In the genomic region with DNA sequence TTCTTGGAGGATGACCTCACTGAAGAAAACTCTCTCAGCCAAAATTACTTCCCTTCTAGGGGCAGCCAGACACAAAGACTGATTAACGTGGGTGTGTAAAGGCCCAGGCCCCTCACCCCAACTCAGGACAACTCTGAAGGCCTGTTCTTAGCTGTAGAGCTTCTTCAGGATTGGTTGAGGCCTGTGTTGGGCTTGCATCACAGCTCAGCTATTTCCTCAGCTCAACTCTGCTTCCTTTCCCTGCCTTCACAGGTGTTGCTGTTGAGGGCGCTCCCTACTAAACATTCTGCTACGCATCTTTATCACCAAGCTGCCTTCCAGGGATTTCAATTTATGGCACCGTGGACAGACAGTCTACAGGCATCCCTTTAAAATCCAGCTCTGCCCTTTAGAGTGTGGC, we compare ENCODE assay signal across 30 cellular contexts. TPM values are rescaled to one million over a fixed set of nuclear protein-coding genes. Genes with fewer than 3 reads are reported as not detected.
A peak's percentile ranks its signal among the peaks of the same experiment; 100 is the strongest.
DNase-seq lines count a peak whose midpoint lies in the region; ATAC-seq and TF ChIP-seq lines count a peak whose summit lies in the region.
"Had no signal": no experiment of that assay in that cellular context is flagged by ENCODE, and none has a peak within 500 bp of the region (broad histone marks: within the 10 kb centered on the region; RNA-seq: fewer than 3 reads in every experiment).

No MANE protein-coding gene starts in this region.

- H3K27ac Mint-ChIP-seq in neural progenitor cell, result no peak overlapping the region
- no peak overlapping the region for H3K27ac Mint-ChIP-seq in mesothelial cell of epicardium
- H3K27ac Mint-ChIP-seq: memory B cell; natural killer cell; stimulated activated naive CD8-positive, alpha-beta T cell treated with anti-CD3 and anti-CD28 coated beads, Interleukin-15, amount 100 ng/mL, for 72 hours; T-helper 1 cell treated with Interleukin-12 subunit alpha and Interleukin-12 subunit beta and Interleukin-4 antibody, amounts not matched to agents 30 μg/mL and 1 μg/mL, for 36 hours had no signal

- H3K4me3 ChIP-seq in SK-N-MC, result no peak overlapping the region
- no peak overlapping the region for H3K4me3 ChIP-seq in neural progenitor cell
- H3K4me3 ChIP-seq: cardiac muscle cell, ovary, right atrium auricular region, SJSA1, thyroid gland had no signal

- H3K36me3 Mint-ChIP-seq in neural progenitor cell (peaks cover 3% of the 10 kb centered on the region), mesothelial cell of epicardium (peaks cover 4% of the 10 kb centered on the region)

- H3K36me3 ChIP-seq in SK-N-MC (ENCODE audit: insufficient read depth, low read length) (peaks cover 5% of the 10 kb centered on the region; the same call in 1 of the 2 replicates), neural progenitor cell (no peaks in the 10 kb centered on the region)
- H3K36me3 ChIP-seq: cardiac muscle cell, ovary, right atrium auricular region, SJSA1, thyroid gland had no signal

- H3K79me2 ChIP-seq in neural progenitor cell (ENCODE audit: low read depth), result no peaks in the 10 kb centered on the region

- H3K4me1 ChIP-seq in foreskin keratinocyte (peaks cover 11% of the 10 kb centered on the region), neural progenitor cell (no peaks in the 10 kb centered on the region)

- H3K27ac ChIP-seq in SK-N-MC (0 out of 2 replicates have a peak overlapping the region, but pooled peaks have one; percentile 10), foreskin keratinocyte (no peak overlapping the region), neural progenitor cell (no peak overlapping the region)
- H3K27ac ChIP-seq: cardiac muscle cell, ovary, right atrium auricular region, SJSA1, thyroid gland had no signal

- no peaks in the 10 kb centered on the region for H4K20me1 ChIP-seq in neural progenitor cell (ENCODE audit: low read depth)

- no peak overlapping the region for H3K9ac ChIP-seq in SK-N-MC (ENCODE audit: insufficient read length)
- no peak overlapping the region for H3K9ac ChIP-seq in neural progenitor cell

- H3K4me3 Mint-ChIP-seq in neural progenitor cell (no peak overlapping the region), mesothelial cell of epicardium (no peak overlapping the region)
- H3K4me3 Mint-ChIP-seq: memory B cell; natural killer cell; stimulated activated naive CD8-positive, alpha-beta T cell treated with anti-CD3 and anti-CD28 coated beads, Interleukin-15, amount 100 ng/mL, for 72 hours; T-helper 1 cell treated with Interleukin-12 subunit alpha and Interleukin-12 subunit beta and Interleukin-4 antibody, amounts not matched to agents 30 μg/mL and 1 μg/mL, for 36 hours had no signal

- H3K27me3 ChIP-seq in foreskin keratinocyte (no peaks in the 10 kb centered on the region), neural progenitor cell (peaks cover 15% of the 10 kb centered on the region)
- H3K27me3 ChIP-seq: cardiac muscle cell, ovary, right atrium auricular region, SJSA1, thyroid gland had no signal

- H3K9me3 Mint-ChIP-seq in neural progenitor cell (peaks cover 27% of the 10 kb centered on the region), mesothelial cell of epicardium (peaks cover 26% of the 10 kb centered on the region)

- peak; percentile 8 for DNase-seq in EH (ENCODE audit: low read depth)
- no peak for DNase-seq in SK-N-MC (ENCODE audit: low read depth, low spot score)
- peak; percentile 53 to 70 for DNase-seq in foreskin keratinocyte
- no peak for DNase-seq in neural progenitor cell (ENCODE audit: low spot score)
- no peak for DNase-seq in mesothelial cell of epicardium (ENCODE audit: low spot score in 2 of 2, unreplicated experiment in 2 of 2)
- DNase-seq in Right ventricle myocardium inferior (ENCODE audit: missing footprints), result no peak
- DNase-seq in GOT3 (lab: John Stamatoyannopoulos, UW), result no peak
- DNase-seq in posterior cingulate gyrus, result no peak
- DNase-seq: activated CD4-positive, alpha-beta T cell treated with anti-CD3 and anti-CD28 coated beads for 48 hours; activated naive CD4-positive, alpha-beta T cell treated with anti-CD3 and anti-CD28 coated beads, Interleukin-2, amount 50 U/mL, for 16 hours; activated T-cell treated with anti-CD3 and anti-CD28 coated beads, Interleukin-2, amount 50 U/mL, for 48 hours; AML-193; amygdala; DMS153; GDM1; glutamatergic neuron; kidney glomerular epithelial cell; natural killer cell; NCI-H1694 treated with DMSO at 0.1 percent for 48 hours; NCI-H2171; NCI-H524; ovary; stimulated activated naive CD8-positive, alpha-beta T cell treated with anti-CD3 and anti-CD28 coated beads, Interleukin-15, amount 100 ng/mL, for 72 hours; thyroid gland had no signal

- TF ChIP-seq CTCF in foreskin keratinocyte (conservative IDR thresholded peaks at IDR 0.05) (peak; percentile 46), neural progenitor cell (IDR thresholded peaks at IDR 0.05) (no peak), mesothelial cell of epicardium (IDR thresholded peaks at IDR 0.05; ENCODE audit: unreplicated experiment) (no peak)

- H3K27me3 Mint-ChIP-seq in neural progenitor cell (ENCODE audit: insufficient read depth, low read depth) (peaks cover 3% of the 10 kb centered on the region), mesothelial cell of epicardium (ENCODE audit: low read depth) (no peaks in the 10 kb centered on the region)

- H2AFZ ChIP-seq in neural progenitor cell (replicated peaks), result peak overlapping the region; percentile 2

- H3K9me3 ChIP-seq in SK-N-MC (ENCODE audit: low read depth, low read length) (peaks cover 8% of the 10 kb centered on the region; the same call in 1 of the 2 replicates), neural progenitor cell (ENCODE audit: low read depth) (peaks cover 5% of the 10 kb centered on the region)
- H3K9me3 ChIP-seq: ovary, SJSA1, thyroid gland had no signal

- intact Hi-C loops in Right ventricle myocardium inferior (cut with DNase I) (no loop called here), posterior cingulate gyrus (cut with DNase I) (no loop called here)

- H3K4me1 Mint-ChIP-seq in neural progenitor cell (peaks cover 22% of the 10 kb centered on the region), mesothelial cell of epicardium (peaks cover 3% of the 10 kb centered on the region)

- ATAC-seq in foreskin keratinocyte, result no peak
- ATAC-seq in Right ventricle myocardium inferior, result no peak
- ATAC-seq: natural killer cell; stimulated activated naive CD8-positive, alpha-beta T cell treated with anti-CD3 and anti-CD28 coated beads, Interleukin-15, amount 100 ng/mL, for 72 hours had no signal

- no peaks in the 10 kb centered on the region for H3F3A ChIP-seq in neural progenitor cell (ENCODE audit: low read depth)

- H3K4me2 ChIP-seq in neural progenitor cell, result no peak overlapping the region

RNA-seq across cellular contexts. Expression of gene MAB21L3, which starts 36.8 kb away (rescaled TPM):
- total RNA-seq in foreskin keratinocyte, result 0.07 TPM in 2 replicates
- polyA plus RNA-seq in foreskin keratinocyte, result 0.01 TPM in 1 of 2 replicates, not detected in the other
- not detected in 2 replicates for total RNA-seq in neural progenitor cell (ENCODE audit: low replicate concordance)
- total RNA-seq in mesothelial cell of epicardium, result 0.11 to 0.23 TPM (median 0.16 TPM) in 3 replicates
- total RNA-seq in Right ventricle myocardium inferior, result 0.27 TPM
- total RNA-seq: activated CD8-positive, alpha-beta memory T cell treated with anti-CD3 and anti-CD28 coated beads for 36 hours; natural killer cell; ovary; right atrium auricular region; SJSA1 had no signal
- polyA plus RNA-seq: ovary had no signal

Comparison
In these comparisons a context has a peak if more than half of its experiments do, and no peak if none do; other contexts are left out.
1. DNase-seq: peak in EH (single experiment) and foreskin keratinocyte (2 of 2); none in SK-N-MC (single experiment), neural progenitor cell (single experiment), mesothelial cell of epicardium (0 of 2), Right ventricle myocardium inferior (single experiment), GOT3 (single experiment) and posterior cingulate gyrus (0 of 10).